ENCODE assay signal across 15 cellular contexts in genomic region chr11:108319541-108320145, GRCh38.
A peak's percentile ranks its signal among the peaks of the same experiment; 100 is the strongest.
DNase-seq lines count a peak whose midpoint lies in the region; ATAC-seq and TF ChIP-seq lines count a peak whose summit lies in the region.
"Had no signal": no experiment of that assay in that cellular context is flagged by ENCODE, and none has a peak within 500 bp of the region (broad histone marks: within the 10 kb centered on the region; RNA-seq: fewer than 3 reads in every experiment).

No MANE protein-coding gene starts in this region.

- no peak for DNase-seq in activated T-cell treated with anti-CD3 and anti-CD28 coated beads, Interleukin-2, amount 50 U/mL, for 72 hours
- DNase-seq in activated T-cell treated with anti-CD3 and anti-CD28 coated beads for 4 hours (no peak), SK-N-SH (no peak), epithelial cell of prostate (ENCODE audit: low read depth, low spot score) (no peak), NCI-H524 treated with DMSO at 0.1 percent for 48 hours (lab: John Stamatoyannopoulos, UW) (no peak), foreskin fibroblast (no peak)
- DNase-seq: ACHN; activated naive CD8-positive, alpha-beta T cell treated with anti-CD3 and anti-CD28 coated beads, Interleukin-2, amount 10 ng/mL, durations not matched to agents 7 days and 5 days; esophagus squamous epithelium; NCI-H2081 treated with DMSO at 0.1 percent for 48 hours; Right ventricle myocardium superior; thyroid gland had no signal

- H3K9me3 ChIP-seq in SK-N-SH = no peaks in the 10 kb centered on the region
- no peaks in the 10 kb centered on the region for H3K9me3 ChIP-seq in skeletal muscle satellite cell (replicated peaks; ENCODE audit: low read length)
- H3K9me3 ChIP-seq: esophagus squamous epithelium, thyroid gland had no signal

- 0 out of 2 replicates have a peak overlapping the region, but pooled peaks have one; percentile 3 for H2AFZ ChIP-seq in SK-N-SH (ENCODE audit: low read depth)
- H2AFZ ChIP-seq: parathyroid adenoma had no signal

- H3K27ac Mint-ChIP-seq in activated T-cell treated with anti-CD3 and anti-CD28 coated beads, Interleukin-2, amount 50 U/mL, for 72 hours = peak overlapping the region; percentile 91
- H3K27ac Mint-ChIP-seq: activated naive CD8-positive, alpha-beta T cell treated with anti-CD3 and anti-CD28 coated beads, Interleukin-2, amount 10 ng/mL, durations not matched to agents 7 days and 5 days had no signal

- no peaks in the 10 kb centered on the region for H3K9me2 ChIP-seq in SK-N-SH

- no peak for ATAC-seq in activated T-cell treated with anti-CD3 and anti-CD28 coated beads, Interleukin-2, amount 50 U/mL, for 72 hours (replicated peaks in 1 of 2)
- no peak for ATAC-seq in GM19035 (IDR thresholded peaks at IDR 0.05; ENCODE audit: unreplicated experiment)

- H3K79me2 ChIP-seq in SK-N-SH (ENCODE audit: insufficient read depth) = no peaks in the 10 kb centered on the region
- H3K79me2 ChIP-seq: parathyroid adenoma had no signal

- H3K9me3 Mint-ChIP-seq in activated T-cell treated with anti-CD3 and anti-CD28 coated beads, Interleukin-2, amount 50 U/mL, for 72 hours = no peaks in the 10 kb centered on the region
- H3K9me3 Mint-ChIP-seq: activated naive CD8-positive, alpha-beta T cell treated with anti-CD3 and anti-CD28 coated beads, Interleukin-2, amount 10 ng/mL, durations not matched to agents 7 days and 5 days had no signal

- H3K4me1 ChIP-seq in SK-N-SH (ENCODE audit: control insufficient read depth in 1 of 2, insufficient read depth in 2 of 2, low read depth in 1 of 2, low read length in 1 of 2) (peaks cover 0 to 31% of the 10 kb centered on the region in 2 experiments; a peak in 2 of 4 replicates), skeletal muscle satellite cell (ENCODE audit: control insufficient read depth, insufficient read depth, low read length) (peaks cover 31% of the 10 kb centered on the region)
- H3K4me1 ChIP-seq: esophagus squamous epithelium, parathyroid adenoma, thyroid gland had no signal

- peak overlapping the region in 1 of 2 donors; percentile 46 for H3K4me3 Mint-ChIP-seq in activated T-cell treated with anti-CD3 and anti-CD28 coated beads, Interleukin-2, amount 50 U/mL, for 72 hours
- H3K4me3 Mint-ChIP-seq: activated naive CD8-positive, alpha-beta T cell treated with anti-CD3 and anti-CD28 coated beads, Interleukin-2, amount 10 ng/mL, durations not matched to agents 7 days and 5 days had no signal

- H3K27me3 Mint-ChIP-seq in activated T-cell treated with anti-CD3 and anti-CD28 coated beads, Interleukin-2, amount 50 U/mL, for 72 hours (ENCODE audit: low read depth) = no peaks in the 10 kb centered on the region
- H3K27me3 Mint-ChIP-seq: activated naive CD8-positive, alpha-beta T cell treated with anti-CD3 and anti-CD28 coated beads, Interleukin-2, amount 10 ng/mL, durations not matched to agents 7 days and 5 days had no signal

- 0 out of 2 replicates have a peak overlapping the region, but pooled peaks have one; percentile 31 for H3K4me2 ChIP-seq in SK-N-SH
- H3K4me2 ChIP-seq in skeletal muscle satellite cell (ENCODE audit: low read length) = peak overlapping the region; percentile 12

- peak overlapping the region in 1 of 2 experiments; percentile 55; a peak in 3 of 4 replicates for H3K27ac ChIP-seq in SK-N-SH (ENCODE audit: low read depth in 2 of 2, low read length in 1 of 2)
- peak overlapping the region; percentile 67 for H3K27ac ChIP-seq in epithelial cell of prostate
- H3K27ac ChIP-seq: esophagus squamous epithelium, parathyroid adenoma, thyroid gland had no signal

- TF ChIP-seq EP300 in SK-N-SH (IDR thresholded peaks at IDR 0.05; ENCODE audit: borderline replicate concordance in 1 of 2, low read depth in 1 of 2, low read length in 1 of 2) = no peak

- peaks cover 12% of the 10 kb centered on the region for H3K4me1 Mint-ChIP-seq in activated T-cell treated with anti-CD3 and anti-CD28 coated beads, Interleukin-2, amount 50 U/mL, for 72 hours (ENCODE audit: low read depth)

- H3F3A ChIP-seq in SK-N-SH (replicated peaks; ENCODE audit: insufficient read depth) = peaks cover 32% of the 10 kb centered on the region

- no peaks in the 10 kb centered on the region for H3K27me3 ChIP-seq in SK-N-SH (ENCODE audit: insufficient read depth)
- no peaks in the 10 kb centered on the region for H3K27me3 ChIP-seq in skeletal muscle satellite cell (ENCODE audit: control insufficient read depth, insufficient read depth, low read length)
- H3K27me3 ChIP-seq: esophagus squamous epithelium, thyroid gland had no signal

- CTCF ChIA-PET in SK-N-SH (lab: Yijun Ruan, JAX) = no interaction called here

- peaks cover 4 to 8% of the 10 kb centered on the region in 2 donors for H3K36me3 Mint-ChIP-seq in activated T-cell treated with anti-CD3 and anti-CD28 coated beads, Interleukin-2, amount 50 U/mL, for 72 hours (ENCODE audit: insufficient read depth in 2 of 2)

- H3K9ac ChIP-seq in SK-N-SH (no peak overlapping the region), skeletal muscle satellite cell (ENCODE audit: low read depth, low read length) (no peak overlapping the region)
- H3K9ac ChIP-seq: parathyroid adenoma had no signal

- H4K20me1 ChIP-seq in SK-N-SH (ENCODE audit: insufficient read depth) = no peaks in the 10 kb centered on the region

- no peak for TF ChIP-seq CTCF in SK-N-SH (IDR thresholded peaks at IDR 0.05)
- no peak for TF ChIP-seq CTCF in foreskin fibroblast (IDR thresholded peaks at IDR 0.05; ENCODE audit: low read depth, low read length)

- POLR2A ChIA-PET in SK-N-SH (lab: Yijun Ruan, JAX) = no interaction called here

- no peak overlapping the region; a peak in 1 of 4 replicates for H3K4me3 ChIP-seq in SK-N-SH (ENCODE audit: low read depth in 2 of 2, low read length in 1 of 2)
- H3K4me3 ChIP-seq in skeletal muscle satellite cell (ENCODE audit: low read length) = no peak overlapping the region
- H3K4me3 ChIP-seq in foreskin fibroblast (ENCODE audit: low read depth in 1 of 2, low read length in 2 of 2) = no peak overlapping the region
- H3K4me3 ChIP-seq: esophagus squamous epithelium, thyroid gland had no signal

- H3K36me3 ChIP-seq in SK-N-SH (replicated peaks in 1 of 2; ENCODE audit: control insufficient read depth in 1 of 2, insufficient read depth in 2 of 2, low read length in 1 of 2) (peaks cover 53 to 59% of the 10 kb centered on the region in 2 experiments), skeletal muscle satellite cell (ENCODE audit: insufficient read depth, low read length) (peaks cover 20% of the 10 kb centered on the region)

- no peak for TF ChIP-seq RAD21 in SK-N-SH (IDR thresholded peaks at IDR 0.05; ENCODE audit: low read length)

TF ChIP-seq in SK-N-SH, 30 proteins besides CTCF, POLR2A, EP300 and RAD21:
- TF ChIP-seq RXRA (IDR thresholded peaks at IDR 0.05; ENCODE audit: borderline replicate concordance, low read depth) (no peak), RCOR1 (IDR thresholded peaks at IDR 0.05; ENCODE audit: low read length) (no peak), MEF2A (IDR thresholded peaks at IDR 0.05; ENCODE audit: borderline replicate concordance, low read depth) (no peak), MXI1 (IDR thresholded peaks at IDR 0.05; ENCODE audit: low read depth, low read length) (no peak), CHD2 (IDR thresholded peaks at IDR 0.05; ENCODE audit: low read length, partially characterized antibody) (no peak), FOSL2 (IDR thresholded peaks at IDR 0.05; ENCODE audit: borderline replicate concordance, low read depth) (peak; percentile 26; the same call in 1 of the 2 replicates)
